Comparison of ENCODE assay signal across 8 cellular contexts in the genomic region with DNA sequence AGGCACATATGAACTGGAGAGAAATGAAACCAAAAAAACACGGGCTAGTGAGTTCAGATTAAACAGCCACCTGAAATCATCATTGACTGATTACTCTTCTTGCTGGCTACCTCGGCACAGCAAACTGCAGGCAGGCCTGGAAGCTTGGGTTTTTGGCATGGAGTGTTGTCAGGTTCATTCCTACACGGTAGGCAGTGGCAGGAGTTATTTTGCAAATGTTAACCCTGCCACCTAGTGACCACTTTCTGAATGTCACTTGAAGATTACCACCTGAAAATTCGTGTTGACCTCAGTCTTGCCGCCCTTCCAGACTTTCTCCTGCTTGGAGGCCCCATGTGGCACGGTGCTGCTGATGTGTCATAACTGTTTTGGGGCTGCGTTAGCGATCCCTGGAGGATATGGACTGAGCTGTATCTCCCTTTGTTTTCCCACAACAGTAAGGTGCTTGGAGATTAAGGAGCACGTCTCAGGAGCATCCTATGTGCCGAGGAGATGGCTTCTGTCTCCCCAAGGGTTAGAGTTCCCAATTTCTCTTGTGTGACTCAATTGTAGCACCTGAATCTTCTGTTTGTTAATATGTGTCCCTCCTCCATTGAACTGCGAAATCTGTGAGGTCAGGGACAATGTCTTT. TPM values are rescaled to one million over a fixed set of nuclear protein-coding genes. Genes with fewer than 3 reads are reported as not detected.
A peak's percentile ranks its signal among the peaks of the same experiment; 100 is the strongest.
DNase-seq lines count a peak whose midpoint lies in the region; ATAC-seq lines count a peak whose summit lies in the region.

No MANE protein-coding gene starts in this region.

- H2AFZ ChIP-seq in trophoblast cell (ENCODE audit: insufficient read depth, low read length, poor library complexity) = no peak overlapping the region

- no peak overlapping the region for H3K4ac ChIP-seq in trophoblast cell (ENCODE audit: low read depth, low read length)

- no peaks in the 10 kb centered on the region for H3K79me1 ChIP-seq in trophoblast cell (ENCODE audit: low read length)

- H4K8ac ChIP-seq in trophoblast cell (ENCODE audit: low read depth, low read length) = no peak overlapping the region

- no peak overlapping the region for H3K14ac ChIP-seq in trophoblast cell (ENCODE audit: low read length)

- H3K9me3 Mint-ChIP-seq in activated naive CD4-positive, alpha-beta T cell treated with anti-CD3 and anti-CD28 coated beads, Interleukin-2, amount 50 U/mL, for 24 hours = no peaks in the 10 kb centered on the region

- H3K79me2 ChIP-seq in trophoblast cell (ENCODE audit: control insufficient read depth, insufficient read depth, low read length, poor library complexity) = no peaks in the 10 kb centered on the region

- peak overlapping the region; percentile 1 for H3K27ac Mint-ChIP-seq in activated naive CD4-positive, alpha-beta T cell treated with anti-CD3 and anti-CD28 coated beads, Interleukin-2, amount 50 U/mL, for 24 hours

- H3K27me3 ChIP-seq in trophoblast cell (ENCODE audit: insufficient read depth, low read length) = no peaks in the 10 kb centered on the region

- H3K4me1 ChIP-seq in trophoblast cell (ENCODE audit: control insufficient read depth in 1 of 2, insufficient read depth in 2 of 2, low read length in 2 of 2) = peaks cover 2 to 3% of the 10 kb centered on the region in 2 experiments

- H3K23ac ChIP-seq in trophoblast cell (ENCODE audit: low read length) = no peak overlapping the region

- no peak overlapping the region for H3K4me2 ChIP-seq in trophoblast cell (ENCODE audit: low read length)

- no peaks in the 10 kb centered on the region for H3K27me3 Mint-ChIP-seq in activated naive CD4-positive, alpha-beta T cell treated with anti-CD3 and anti-CD28 coated beads, Interleukin-2, amount 50 U/mL, for 24 hours

- WGBS in trophoblast cell (ENCODE audit: extremely low coverage, insufficient coverage, insufficient read length) = no CpG with 5 or more reads among the region's 11 CpGs

- no peak overlapping the region for H4K12ac ChIP-seq in trophoblast cell (ENCODE audit: low read depth, low read length)

- peak; percentile 50 for DNase-seq in DMS114 treated with DMSO at 0.1 percent for 48 hours (lab: John Stamatoyannopoulos, UW; ENCODE audit: unreplicated experiment)
- DNase-seq in NCI-H1048 (lab: John Stamatoyannopoulos, UW) = peak; percentile 68
- DNase-seq in SK-N-MC (ENCODE audit: low read depth, low spot score) = peak; percentile 63
- DNase-seq in glomerular endothelial cell (ENCODE audit: extremely low read depth, low read depth, low spot score) = peak; percentile 54
- peak; percentile 58 to 88 for DNase-seq in trophoblast cell
- no peak for DNase-seq in GF-D8 (lab: John Stamatoyannopoulos, UW)

- H3K36me3 ChIP-seq in SK-N-MC (ENCODE audit: insufficient read depth, low read length) (no peaks in the 10 kb centered on the region), trophoblast cell (ENCODE audit: control insufficient read depth in 1 of 2, insufficient read depth in 2 of 2, low read length in 2 of 2) (no peaks in the 10 kb centered on the region)

- no peak overlapping the region for H4K91ac ChIP-seq in trophoblast cell (ENCODE audit: low read depth, low read length)

- no peaks in the 10 kb centered on the region for H3K9me3 ChIP-seq in SK-N-MC (ENCODE audit: low read depth, low read length)
- H3K9me3 ChIP-seq in trophoblast cell (ENCODE audit: insufficient read depth, low read depth, low read length) = peaks cover 2% of the 10 kb centered on the region

- no peaks in the 10 kb centered on the region for H3K36me3 Mint-ChIP-seq in activated naive CD4-positive, alpha-beta T cell treated with anti-CD3 and anti-CD28 coated beads, Interleukin-2, amount 50 U/mL, for 24 hours

- H3K9ac ChIP-seq in SK-N-MC (ENCODE audit: insufficient read length) (no peak overlapping the region), trophoblast cell (ENCODE audit: low read length) (no peak overlapping the region)

- no peak overlapping the region for H3K18ac ChIP-seq in trophoblast cell (ENCODE audit: low read length)

- no peak overlapping the region for H3K4me3 Mint-ChIP-seq in activated naive CD4-positive, alpha-beta T cell treated with anti-CD3 and anti-CD28 coated beads, Interleukin-2, amount 50 U/mL, for 24 hours

- no peak overlapping the region for H2BK120ac ChIP-seq in trophoblast cell (ENCODE audit: insufficient read depth, low read length, poor library complexity)

- H3K4me3 ChIP-seq in SK-N-MC (no peak overlapping the region), trophoblast cell (ENCODE audit: low read depth, low read length) (no peak overlapping the region)

- no peak overlapping the region for H2BK5ac ChIP-seq in trophoblast cell (ENCODE audit: low read depth, low read length, poor library complexity)

- no peak overlapping the region for H2AK5ac ChIP-seq in trophoblast cell (ENCODE audit: low read length)

- H2BK12ac ChIP-seq in trophoblast cell (ENCODE audit: low read length) = no peak overlapping the region

- no peak overlapping the region for H3K27ac ChIP-seq in SK-N-MC
- no peak overlapping the region for H3K27ac ChIP-seq in trophoblast cell (ENCODE audit: low read depth, low read length)

- ATAC-seq in GM21825 (IDR thresholded peaks at IDR 0.05; ENCODE audit: unreplicated experiment) = peak; percentile 34

- H3K4me1 Mint-ChIP-seq in activated naive CD4-positive, alpha-beta T cell treated with anti-CD3 and anti-CD28 coated beads, Interleukin-2, amount 50 U/mL, for 24 hours = peaks cover 66% of the 10 kb centered on the region

RNA-seq across cellular contexts. Expression of gene CD180, which starts 12.7 kb away (rescaled TPM):
- not detected in 2 replicates for total RNA-seq in glomerular endothelial cell
- not detected in 2 replicates for polyA plus RNA-seq in trophoblast cell (2013)
